In the genomic region with DNA sequence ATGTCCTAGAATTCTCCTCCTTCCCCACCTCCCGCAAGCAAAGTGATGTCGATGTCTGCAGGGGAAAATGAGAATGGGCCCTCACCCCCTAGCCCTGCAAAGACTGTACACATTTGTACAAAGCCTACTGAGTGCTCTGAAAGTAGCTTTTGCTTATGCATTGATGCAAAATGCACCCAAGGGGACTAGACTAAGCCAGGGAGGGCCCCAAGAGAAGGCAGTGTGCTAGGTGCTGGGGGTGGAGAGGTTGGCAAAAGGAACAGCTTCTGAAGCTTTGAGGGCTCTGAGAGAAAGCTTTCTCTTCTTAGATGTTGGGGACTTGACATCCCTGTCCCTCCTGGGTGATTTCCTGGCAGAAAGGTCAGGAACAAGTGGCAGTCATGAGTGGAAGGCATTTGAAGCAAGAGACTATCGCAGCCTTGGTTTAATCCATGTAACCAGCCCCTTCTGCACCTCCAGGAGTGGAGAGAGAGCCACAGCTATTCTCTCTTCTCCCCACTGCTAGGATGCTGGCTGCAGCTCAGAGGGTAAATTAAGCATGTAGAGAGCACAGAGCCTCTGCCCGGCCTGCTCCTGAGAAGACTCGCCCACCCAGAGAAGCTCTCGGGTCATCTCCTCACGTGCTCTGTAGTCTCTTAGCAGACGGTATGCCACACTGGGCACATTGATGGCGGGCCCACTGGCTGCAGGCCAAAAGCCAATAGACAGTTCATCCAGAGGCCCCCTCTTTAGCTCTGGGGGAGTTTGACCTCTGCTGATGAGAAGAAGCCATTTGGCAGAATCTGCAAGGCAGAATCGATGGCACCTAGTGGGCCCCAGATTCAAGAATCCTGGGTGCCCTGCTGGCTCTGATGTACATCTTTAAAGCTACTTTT, we compare ENCODE assay signal across 23 cellular contexts.
DNase-seq lines count a peak whose midpoint lies in the region; ATAC-seq and TF ChIP-seq lines count a peak whose summit lies in the region.
"Had no signal": no experiment of that assay in that cellular context is flagged by ENCODE, and none has a peak within 500 bp of the region (broad histone marks: within the 10 kb centered on the region; RNA-seq: fewer than 3 reads in every experiment).

No MANE protein-coding gene starts in this region.

- H3K36me3 ChIP-seq in HEK293 (ENCODE audit: control insufficient read depth in 2 of 2, insufficient read depth in 1 of 2, low read length in 2 of 2) (no peaks in the 10 kb centered on the region), mesenchymal stem cell (ENCODE audit: control insufficient read depth in 1 of 2, insufficient read depth in 2 of 2, low read depth in 1 of 2, low read length in 2 of 2) (peaks cover 0 to 3% of the 10 kb centered on the region in 2 experiments), psoas muscle (ENCODE audit: insufficient read depth in 1 of 2, low read depth in 1 of 2) (no peaks in the 10 kb centered on the region), PC-9 (ENCODE audit: low read depth) (no peaks in the 10 kb centered on the region)
- H3K36me3 ChIP-seq: esophagus muscularis mucosa, gastroesophageal sphincter, left lung, pancreas, thoracic aorta had no signal

- H3K4me1 ChIP-seq in HEK293 (ENCODE audit: control insufficient read depth, insufficient read depth, low read length) (peaks cover 13% of the 10 kb centered on the region), mesenchymal stem cell (ENCODE audit: control insufficient read depth, insufficient read depth, low read depth, low read length) (peaks cover 11% of the 10 kb centered on the region), psoas muscle (peaks cover 48% of the 10 kb centered on the region), PC-9 (replicated peaks; ENCODE audit: insufficient read depth) (peaks cover 11% of the 10 kb centered on the region)
- H3K4me1 ChIP-seq: pancreas had no signal

- intact Hi-C loops in psoas muscle (cut with DNase I) = no loop called here
- intact Hi-C loops in PC-9 (cut with micrococcal nuclease; ENCODE audit: unreplicated experiment) = no loop called here

- H3K9me2 ChIP-seq in PC-9 (ENCODE audit: insufficient read depth) = no peaks in the 10 kb centered on the region

- H3K27ac ChIP-seq in HEK293 (ENCODE audit: extremely low read depth, low read depth, low read length) = no peak overlapping the region
- no peak overlapping the region for H3K27ac ChIP-seq in mesenchymal stem cell (ENCODE audit: low read length, poor library complexity, severe bottlenecking)
- peak overlapping the region; percentile 37 for H3K27ac ChIP-seq in psoas muscle
- no peak overlapping the region for H3K27ac ChIP-seq in PC-9
- H3K27ac ChIP-seq: HL-60, left lung, pancreas, thoracic aorta had no signal

- no TSS peak for BruUV-seq in PC-9 (replicated peaks; lab: Mats Ljungman, UMichigan)

- H3K9ac ChIP-seq in mesenchymal stem cell (ENCODE audit: low read length) = no peak overlapping the region

- no peak overlapping the region for H2BK5ac ChIP-seq in mesenchymal stem cell (ENCODE audit: low read depth, low read length, poor library complexity, severe bottlenecking)

- H3K18ac ChIP-seq in mesenchymal stem cell (ENCODE audit: low read depth in 1 of 2, low read length in 2 of 2) = peak overlapping the region in 1 of 2 experiments; percentile 42

- CTCF ChIA-PET in HEK293 (lab: Yijun Ruan, JAX) (interaction anchor here (0.5 kb wide), 1 partner anchor 33 kb away, joined by 3 read pairs; no protein-coding TSS in a partner anchor), PC-9 (lab: Charles Lee) (no interaction called here)

- H3K4me2 ChIP-seq in mesenchymal stem cell (ENCODE audit: low read length, poor library complexity, severe bottlenecking) (no peak overlapping the region), PC-9 (no peak overlapping the region)

- no peak overlapping the region for H3K23ac ChIP-seq in mesenchymal stem cell (ENCODE audit: low read length in 2 of 2)

- H2AFZ ChIP-seq in mesenchymal stem cell (ENCODE audit: low read depth, low read length) (no peak overlapping the region), PC-9 (no peak overlapping the region)

- no peaks in the 10 kb centered on the region for H3F3A ChIP-seq in PC-9 (ENCODE audit: insufficient read depth, low read depth)

- peak overlapping the region; percentile 1 to 2 for H2BK12ac ChIP-seq in mesenchymal stem cell (ENCODE audit: low read length in 2 of 2)

- peaks cover 33% of the 10 kb centered on the region for H3K79me1 ChIP-seq in mesenchymal stem cell (replicated peaks; ENCODE audit: low read length, poor library complexity, severe bottlenecking)

- peak overlapping the region; percentile 9 for H4K8ac ChIP-seq in mesenchymal stem cell (ENCODE audit: low read length)

- no peaks in the 10 kb centered on the region for H3K79me2 ChIP-seq in PC-9 (ENCODE audit: low read depth)

- H3K4me3 ChIP-seq in HEK293 (ENCODE audit: low read depth, low read length) (no peak overlapping the region), mesenchymal stem cell (ENCODE audit: insufficient read depth in 1 of 2, low read depth in 1 of 2, low read length in 2 of 2) (no peak overlapping the region), psoas muscle (no peak overlapping the region), PC-9 (no peak overlapping the region)
- H3K4me3 ChIP-seq: esophagus muscularis mucosa, gastroesophageal sphincter, left lung, pancreas, thoracic aorta had no signal

- WGBS in mesenchymal stem cell = 86% methylated on average over 10 of the region's 10 CpGs
- 53 to 72% (median 58%) methylated on average over 10 of the region's 10 CpGs for WGBS in psoas muscle, 3 donors

- peak overlapping the region; percentile 35 for H4K91ac ChIP-seq in mesenchymal stem cell (ENCODE audit: low read length)

- H3K27me3 ChIP-seq in mesenchymal stem cell (ENCODE audit: control insufficient read depth in 1 of 2, insufficient read depth in 1 of 2, low read length in 2 of 2) = peaks cover 0 to 53% of the 10 kb centered on the region in 2 experiments
- no peaks in the 10 kb centered on the region for H3K27me3 ChIP-seq in psoas muscle (ENCODE audit: insufficient read depth in 3 of 3, low read length in 2 of 3)
- peaks cover 9% of the 10 kb centered on the region; the same call in 1 of the 2 replicates for H3K27me3 ChIP-seq in PC-9 (ENCODE audit: insufficient read depth, low read depth)
- H3K27me3 ChIP-seq: esophagus muscularis mucosa, gastroesophageal sphincter, left lung, pancreas had no signal

- peak in 2 of 4 donors; percentile 20 to 26 for ATAC-seq in psoas muscle
- ATAC-seq: left lung had no signal

- H2AK5ac ChIP-seq in mesenchymal stem cell (ENCODE audit: low read length, severe bottlenecking) = no peak overlapping the region

- no peak overlapping the region for H3K4ac ChIP-seq in mesenchymal stem cell (ENCODE audit: low read depth in 1 of 2, low read length in 2 of 2)

- TF ChIP-seq CTCF in HEK293 (tag by site-specific recombination; IDR thresholded peaks at IDR 0.05) = no peak
- TF ChIP-seq CTCF in psoas muscle (IDR thresholded peaks at IDR 0.05) = no peak
- no peak for TF ChIP-seq CTCF in PC-9 (conservative IDR thresholded peaks at IDR 0.05)

- no peak overlapping the region for H2BK120ac ChIP-seq in mesenchymal stem cell (ENCODE audit: low read depth, low read length)

- peak overlapping the region; percentile 3 for H2BK15ac ChIP-seq in mesenchymal stem cell (ENCODE audit: low read depth, poor library complexity, severe bottlenecking)

- H3K9me3 ChIP-seq in HEK293 (ENCODE audit: control insufficient read depth, insufficient read depth, low read depth, low read length) (no peaks in the 10 kb centered on the region), mesenchymal stem cell (ENCODE audit: control insufficient read depth, low read length) (no peaks in the 10 kb centered on the region), psoas muscle (no peaks in the 10 kb centered on the region), PC-9 (ENCODE audit: insufficient read depth, low read depth) (no peaks in the 10 kb centered on the region)
- H3K9me3 ChIP-seq: esophagus muscularis mucosa, gastroesophageal sphincter, left lung, pancreas, thoracic aorta had no signal

- POLR2A ChIA-PET in HEK293 (lab: Yijun Ruan, JAX) (no interaction called here), PC-9 (lab: Charles Lee; ENCODE audit: unreplicated experiment) (no interaction called here)

- H4K20me1 ChIP-seq in PC-9 (ENCODE audit: insufficient read depth) = no peaks in the 10 kb centered on the region

- DNase-seq in cerebellum (ENCODE audit: low spot score) (peak; percentile 32), mesenchymal stem cell (no peak), psoas muscle (no peak), NCI-H1930 (lab: John Stamatoyannopoulos, UW) (no peak), PC-9 (no peak), DMS 273 (lab: John Stamatoyannopoulos, UW; ENCODE audit: unreplicated experiment) (no peak), NCI-H2081 treated with DMSO at 0.1 percent for 48 hours (lab: John Stamatoyannopoulos, UW) (no peak)
- DNase-seq: activated CD4-positive, alpha-beta T cell treated with anti-CD3 and anti-CD28 coated beads, Interleukin-2, amount 50 U/mL, for 1 hour; activated CD8-positive, alpha-beta memory T cell treated with anti-CD3 and anti-CD28 coated beads, Interleukin-2, amount 50 U/mL, for 4 hours; activated effector memory CD4-positive, alpha-beta T cell treated with Interleukin-2 at 50 U/mL for 16 hours; CD4-positive, alpha-beta T cell; DMS53; effector CD8-positive, alpha-beta T cell; HCEC 1CT; left lung; NCI-H2081; small intestine had no signal

- H3K14ac ChIP-seq in mesenchymal stem cell (ENCODE audit: low read length in 2 of 2) = no peak overlapping the region

TF ChIP-seq in HEK293, 187 proteins besides CTCF, POLR2A, EP300 and RAD21:
- TF ChIP-seq ZNF341 (tag by site-specific recombination; IDR thresholded peaks at IDR 0.05; ENCODE audit: low read depth) (peak; percentile 81), ZNF292 (tag by site-specific recombination; IDR thresholded peaks at IDR 0.05; ENCODE audit: borderline replicate concordance, low read depth) (no peak)
TF ChIP-seq in HEK293: peak in this region for 1.
